In genomic region chr19:16142032-16142580, GRCh38 we compare ENCODE assay signal across 14 cellular contexts. TPM values are rescaled to one million over a fixed set of nuclear protein-coding genes. Genes with fewer than 3 reads are reported as not detected.
DNase-seq lines count a peak whose midpoint lies in the region; ATAC-seq, FAIRE-seq and TF ChIP-seq lines count a peak whose summit lies in the region.
"Had no signal": no experiment of that assay in that cellular context is flagged by ENCODE, and none has a peak within 500 bp of the region (broad histone marks: within the 10 kb centered on the region; RNA-seq: fewer than 3 reads in every experiment).

No MANE protein-coding gene starts in this region.

- H3K27me3 ChIP-seq in foreskin keratinocyte, result no peaks in the 10 kb centered on the region
- H3K27me3 ChIP-seq: adrenal gland, thyroid gland had no signal

- ATAC-seq in foreskin keratinocyte, result no peak

- DNase-seq in GM12891 (ENCODE audit: insufficient read length, low spot score) (no peak), NOMO-1 treated with DMSO at 0.1 percent for 48 hours (lab: John Stamatoyannopoulos, UW; ENCODE audit: unreplicated experiment) (peak; percentile 38), foreskin keratinocyte (no peak), NCI-H510A treated with DMSO at 0.1 percent for 48 hours (lab: John Stamatoyannopoulos, UW) (no peak), HuH-7 (ENCODE audit: low spot score) (no peak)
- no peak for DNase-seq in NK-92 treated with Interleukin-12 subunit alpha and Interleukin-12 subunit beta, amount 100 ng/mL, for 24 hours (lab: John Stamatoyannopoulos, UW)
- DNase-seq: adrenal gland, GF-D8, Kasumi-1, PC-9, thyroid gland had no signal

- H3K27ac ChIP-seq in foreskin keratinocyte, result peak overlapping the region; percentile 96
- H3K27ac ChIP-seq: adrenal gland, thyroid gland had no signal

- no peak for TF ChIP-seq POLR2A in GM12891 (IDR thresholded peaks at IDR 0.05; ENCODE audit: low read depth, low read length)

- no peak for TF ChIP-seq CTCF in foreskin keratinocyte (conservative IDR thresholded peaks at IDR 0.05)

- H3K4me1 ChIP-seq in foreskin keratinocyte, result peaks cover 16% of the 10 kb centered on the region
- H3K4me1 ChIP-seq: adrenal gland had no signal

- FAIRE-seq in GM12891 (lab: Jason Lieb, UNC), result no peak

TF ChIP-seq in GM12891, 5 proteins besides CTCF, POLR2A, EP300 and RAD21:
- TF ChIP-seq SPI1 (IDR thresholded peaks at IDR 0.05; ENCODE audit: low read depth, low read length) (peak; percentile 77), TAF1 (IDR thresholded peaks at IDR 0.05; ENCODE audit: low read depth, low read length) (no peak), POU2F2 (IDR thresholded peaks at IDR 0.05; ENCODE audit: low read depth, low read length) (no peak), PAX5 (IDR thresholded peaks at IDR 0.05; ENCODE audit: insufficient read depth, low read length, severe bottlenecking) (no peak), POLR2AphosphoS5 (IDR thresholded peaks at IDR 0.05; ENCODE audit: low read depth, low read length) (no peak)

RNA-seq across cellular contexts. Expression of gene HSH2D, which starts 1.4 kb away (rescaled TPM):
- 75.2 TPM for polyA plus RNA-seq in GM12891 (2012; ENCODE audit: low read depth, missing spikeins)
- 3.1 and 3.2 TPM in 2 replicates for total RNA-seq in foreskin keratinocyte
- 3.2 and 3.6 TPM in 2 replicates for polyA plus RNA-seq in foreskin keratinocyte
- total RNA-seq: H4 had no signal

RNA-seq across cellular contexts. Expression of gene RAB8A, which starts 30.4 kb away (rescaled TPM):
- polyA plus RNA-seq in GM12891 (2012; ENCODE audit: low read depth, missing spikeins), result 118 TPM
- total RNA-seq in foreskin keratinocyte, result 76.3 and 84.6 TPM in 2 replicates
- polyA plus RNA-seq in foreskin keratinocyte, result 53.7 and 59.4 TPM in 2 replicates

RNA-seq across cellular contexts. Expression of gene CIB3, which starts 31.2 kb away (rescaled TPM):
- not detected for polyA plus RNA-seq in GM12891 (2012; ENCODE audit: low read depth, missing spikeins)
- total RNA-seq in foreskin keratinocyte, result not detected in 2 replicates
- polyA plus RNA-seq in foreskin keratinocyte, result not detected in 2 replicates
- total RNA-seq: activated CD8-positive, alpha-beta memory T cell treated with anti-CD3 and anti-CD28 coated beads for 36 hours; adrenal gland; H4; lower leg skin; PC-9; thyroid gland had no signal
- polyA plus RNA-seq: adrenal gland had no signal

RNA-seq across cellular contexts. Expression of gene FAM32A, which starts 43.1 kb away (rescaled TPM):
- polyA plus RNA-seq in GM12891 (2012; ENCODE audit: low read depth, missing spikeins), result 51.4 TPM
- 90.5 and 91.1 TPM in 2 replicates for total RNA-seq in foreskin keratinocyte
- polyA plus RNA-seq in foreskin keratinocyte, result 95.4 and 97.8 TPM in 2 replicates

RNA-seq across cellular contexts. Expression of gene AP1M1, which starts 55.6 kb away (rescaled TPM):
- 49.4 TPM for polyA plus RNA-seq in GM12891 (2012; ENCODE audit: low read depth, missing spikeins)
- 56.2 and 62.4 TPM in 2 replicates for total RNA-seq in foreskin keratinocyte
- 59.7 and 61.5 TPM in 2 replicates for polyA plus RNA-seq in foreskin keratinocyte
